2 cellular contexts compared by ENCODE assay signal in genomic region chr4:112504807-112505206, GRCh38.
TF ChIP-seq lines count a peak whose summit lies in the region.

No MANE protein-coding gene starts in this region.

TF ChIP-seq in HepG2, 621 proteins besides CTCF, POLR2A, EP300 and RAD21:
- no peak for TF ChIP-seq ZBTB20 (CRISPR knock-in tag; IDR thresholded peaks at IDR 0.05; ENCODE audit: borderline replicate concordance, low read depth)
- peak; percentile 58; the same call in 1 of the 2 replicates for TF ChIP-seq ATF7 (IDR thresholded peaks at IDR 0.05)
- no peak for TF ChIP-seq ATF7 (CRISPR knock-in tag; IDR thresholded peaks at IDR 0.05)
- peak; percentile 47; the same call in 1 of the 2 replicates for TF ChIP-seq CEBPB (IDR thresholded peaks at IDR 0.05; ENCODE audit: borderline replicate concordance, low read depth, low read length)

TF ChIP-seq in K562, 482 proteins besides CTCF, POLR2A, EP300 and RAD21:
- TF ChIP-seq CEBPB (tag; IDR thresholded peaks at IDR 0.05) (peak; percentile 62), NCOA6 (IDR thresholded peaks at IDR 0.05) (no peak), ATF3 (IDR thresholded peaks at IDR 0.05) (peak; percentile 45), ATF3 (CRISPR knock-in tag; conservative IDR thresholded peaks at IDR 0.05) (no peak), CEBPG (CRISPR knock-in tag; IDR thresholded peaks at IDR 0.05) (no peak), CEBPG (tag; conservative IDR thresholded peaks at IDR 0.05 in 1 of 2, IDR thresholded peaks at IDR 0.05 in 1 of 2) (peak; percentile 56 to 82)
